In the genomic region with DNA sequence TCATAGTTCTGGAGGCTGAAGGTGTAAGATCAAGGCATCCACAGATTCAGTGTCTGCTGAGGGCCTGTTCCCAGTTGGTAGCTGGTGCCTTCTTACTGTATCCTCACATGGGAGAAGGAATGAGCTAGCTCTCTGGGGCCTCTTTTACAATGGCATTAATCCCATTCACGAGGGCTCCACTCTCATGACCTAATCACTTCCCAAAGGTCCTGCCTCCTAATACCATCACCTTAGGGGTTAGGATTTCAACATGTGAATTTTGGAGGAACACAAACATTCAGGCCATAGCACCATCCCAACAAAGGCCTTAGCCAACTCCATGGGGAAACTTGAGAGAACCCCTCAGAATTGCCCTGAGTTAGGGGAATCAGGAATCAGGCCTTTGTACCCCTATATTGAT, we compare ENCODE assay signal across 22 cellular contexts.
DNase-seq lines count a peak whose midpoint lies in the region; ATAC-seq and TF ChIP-seq lines count a peak whose summit lies in the region.
"Had no signal": no experiment of that assay in that cellular context is flagged by ENCODE, and none has a peak within 500 bp of the region (broad histone marks: within the 10 kb centered on the region; RNA-seq: fewer than 3 reads in every experiment).

No MANE protein-coding gene starts in this region.

- H3K9ac ChIP-seq in adipocyte (ENCODE audit: low read length) (no peak overlapping the region), fibroblast of lung (ENCODE audit: insufficient read depth, low read length) (no peak overlapping the region)

- H4K20me1 ChIP-seq in fibroblast of lung (ENCODE audit: control insufficient read depth, extremely low read depth, insufficient read depth, low read length): no peaks in the 10 kb centered on the region
- H4K20me1 ChIP-seq in osteoblast (ENCODE audit: insufficient read depth, low read length): no peaks in the 10 kb centered on the region

- peak overlapping the region; percentile 83 for H3K27ac ChIP-seq in fibroblast of lung (ENCODE audit: insufficient read depth, low read length)
- peak overlapping the region; percentile 76 for H3K27ac ChIP-seq in osteoblast (ENCODE audit: low read depth, low read length)
- H3K27ac ChIP-seq: C4-2B, SJSA1 had no signal

- H3K27me3 ChIP-seq in adipocyte (replicated peaks; ENCODE audit: control insufficient read depth, insufficient read depth, low read length) (no peaks in the 10 kb centered on the region), fibroblast of lung (ENCODE audit: control insufficient read depth, insufficient read depth, low read length) (no peaks in the 10 kb centered on the region), osteoblast (ENCODE audit: insufficient read depth, low read length) (no peaks in the 10 kb centered on the region)

- H3K36me3 ChIP-seq in adipocyte (ENCODE audit: control insufficient read depth, insufficient read depth, low read length, severe bottlenecking): no peaks in the 10 kb centered on the region
- H3K36me3 ChIP-seq in fibroblast of lung (ENCODE audit: control insufficient read depth, insufficient read depth, low read length): no peaks in the 10 kb centered on the region
- H3K36me3 ChIP-seq in osteoblast (ENCODE audit: insufficient read depth, low read length): no peaks in the 10 kb centered on the region
- H3K36me3 ChIP-seq: HAP-1, SJSA1 had no signal

- H3K9me3 ChIP-seq in adipocyte (ENCODE audit: control insufficient read depth, low read length) (no peaks in the 10 kb centered on the region), fibroblast of lung (ENCODE audit: control insufficient read depth, insufficient read depth, low read depth, low read length) (no peaks in the 10 kb centered on the region), osteoblast (ENCODE audit: low read depth, low read length) (no peaks in the 10 kb centered on the region)
- H3K9me3 ChIP-seq: Caco-2, HAP-1, SJSA1 had no signal

- H3K4me3 ChIP-seq in adipocyte (ENCODE audit: low read length) (peak overlapping the region; percentile 26), fibroblast of lung (replicated peaks in 1 of 4; ENCODE audit: control extremely low read depth in 1 of 4, insufficient read depth in 1 of 4, low read depth in 3 of 4, low read length in 4 of 4) (no peak overlapping the region), osteoblast (ENCODE audit: insufficient read depth, low read length) (no peak overlapping the region)
- H3K4me3 ChIP-seq: HAP-1, SJSA1 had no signal

- no peak overlapping the region for H2AFZ ChIP-seq in fibroblast of lung (ENCODE audit: low read length)
- no peak overlapping the region for H2AFZ ChIP-seq in osteoblast (ENCODE audit: low read length)

- ATAC-seq in HG03460 (IDR thresholded peaks at IDR 0.05; ENCODE audit: unreplicated experiment) (no peak), GM18505 (IDR thresholded peaks at IDR 0.05; ENCODE audit: unreplicated experiment) (no peak)
- no peak for ATAC-seq in activated CD4-positive, CD25-positive, alpha-beta regulatory T cell treated with anti-CD3 and anti-CD28 coated beads, Interleukin-2, amount 50 U/mL, for 24 hours
- ATAC-seq: CD8-positive, alpha-beta T cell had no signal

- DNase-seq in adipocyte (ENCODE audit: low read depth): no peak
- no peak for DNase-seq in fibroblast of lung (ENCODE audit: low read depth in 2 of 2)
- DNase-seq in osteoblast (ENCODE audit: insufficient read length, low spot score, missing footprints): no peak
- no peak for DNase-seq in medulla oblongata (ENCODE audit: extremely low spot score)
- DNase-seq: Caco-2; CD8-positive, alpha-beta T cell; GOT3; HFFc6; KG1; NCI-H1092 treated with DMSO at 0.1 percent for 48 hours; NCI-H1436 treated with DMSO at 0.1 percent for 48 hours; NCI-H187 treated with DMSO at 0.1 percent for 48 hours; NCI-H2171 treated with DMSO at 0.1 percent for 48 hours; NCI-H524 treated with DMSO at 0.1 percent for 48 hours; NCI-H774; Right ventricle myocardium superior had no signal

- H3K79me2 ChIP-seq in fibroblast of lung (ENCODE audit: control insufficient read depth, insufficient read depth, low read length): no peaks in the 10 kb centered on the region
- H3K79me2 ChIP-seq in osteoblast (ENCODE audit: insufficient read depth, low read length): no peaks in the 10 kb centered on the region

- TF ChIP-seq CTCF in fibroblast of lung (conservative IDR thresholded peaks at IDR 0.05 in 1 of 2, IDR thresholded peaks at IDR 0.05 in 1 of 2; ENCODE audit: low read depth in 1 of 2, low read length in 2 of 2): no peak
- TF ChIP-seq CTCF in osteoblast (IDR thresholded peaks at IDR 0.05; ENCODE audit: extremely low read depth, low read depth, low read length): no peak

- no peak overlapping the region for H3K4me2 ChIP-seq in fibroblast of lung (ENCODE audit: extremely low read depth, insufficient read depth, low read length)
- H3K4me2 ChIP-seq in osteoblast (ENCODE audit: insufficient read depth, low read length): peak overlapping the region; percentile 71

- no peak for TF ChIP-seq POLR2A in GM18505 (IDR thresholded peaks at IDR 0.05; ENCODE audit: borderline replicate concordance, extremely low read depth, insufficient read depth, insufficient read length)

- H3K4me1 ChIP-seq in adipocyte (ENCODE audit: control insufficient read depth, insufficient read depth, low read length): peaks cover 29% of the 10 kb centered on the region
- H3K4me1 ChIP-seq in fibroblast of lung (ENCODE audit: control insufficient read depth, extremely low read depth, insufficient read depth, low read length): peaks cover 27% of the 10 kb centered on the region
- H3K4me1 ChIP-seq in osteoblast (ENCODE audit: insufficient read depth, low read length): peaks cover 32% of the 10 kb centered on the region
- H3K4me1 ChIP-seq: HAP-1, SJSA1 had no signal
